In genomic region chr22:23894710-23895598, GRCh38 we compare ENCODE assay signal across 8 cellular contexts. TPM values are rescaled to one million over a fixed set of nuclear protein-coding genes. Genes with fewer than 3 reads are reported as not detected.
A peak's percentile ranks its signal among the peaks of the same experiment; 100 is the strongest.
DNase-seq lines count a peak whose midpoint lies in the region; ATAC-seq and TF ChIP-seq lines count a peak whose summit lies in the region.

No MANE protein-coding gene starts in this region.

- H3K27me3 Mint-ChIP-seq in activated naive CD8-positive, alpha-beta T cell treated with anti-CD3 and anti-CD28 coated beads, Interleukin-2, amount 10 ng/mL, durations not matched to agents 7 days and 5 days, result no peaks in the 10 kb centered on the region

- peak overlapping the region; percentile 99 for H3K27ac Mint-ChIP-seq in activated naive CD8-positive, alpha-beta T cell treated with anti-CD3 and anti-CD28 coated beads, Interleukin-2, amount 10 ng/mL, durations not matched to agents 7 days and 5 days

- H3K36me3 Mint-ChIP-seq in activated naive CD8-positive, alpha-beta T cell treated with anti-CD3 and anti-CD28 coated beads, Interleukin-2, amount 10 ng/mL, durations not matched to agents 7 days and 5 days, result peaks cover 26% of the 10 kb centered on the region

- in situ Hi-C loops in transverse colon (cut with MboI; ENCODE audit: low pct_ligation_motif_present in 1 of 4, low pct_unique_long_range_greater_than_20kb in 1 of 4, low sequenced_read_pairs in 3 of 4), result no loop called here

- no peak for TF ChIP-seq POLR2A in transverse colon (IDR thresholded peaks at IDR 0.05)

- DNase-seq in DMS 273 (lab: John Stamatoyannopoulos, UW; ENCODE audit: unreplicated experiment), result peak; percentile 92
- DNase-seq in MG63, result peak; percentile 75
- DNase-seq in SKM-1 treated with dmso at 0.1 percent for 144 hours (lab: John Stamatoyannopoulos, UW; ENCODE audit: unreplicated experiment), result peak; percentile 77
- peak; percentile 75 for DNase-seq in activated naive CD8-positive, alpha-beta T cell treated with anti-CD3 and anti-CD28 coated beads, Interleukin-2, amount 10 ng/mL, durations not matched to agents 7 days and 5 days
- DNase-seq in cardiac muscle cell (ENCODE audit: low read depth in 1 of 2, low spot score in 1 of 2), result peak; percentile 86 to 91
- peak; percentile 58 for DNase-seq in pons (ENCODE audit: low spot score)
- DNase-seq in transverse colon, result peak; percentile 86

- TF ChIP-seq CTCF in cardiac muscle cell (IDR thresholded peaks at IDR 0.05; ENCODE audit: low read depth, low read length) (peak; percentile 30), transverse colon (IDR thresholded peaks at IDR 0.05) (peak; percentile 31 to 63 (median 33))

- peak; percentile 17 for ATAC-seq in GM21786 (IDR thresholded peaks at IDR 0.05; ENCODE audit: unreplicated experiment)
- ATAC-seq in activated naive CD8-positive, alpha-beta T cell treated with anti-CD3 and anti-CD28 coated beads, Interleukin-2, amount 10 ng/mL, durations not matched to agents 7 days and 5 days (ENCODE audit: low read depth), result peak; percentile 26

- peaks cover 25% of the 10 kb centered on the region for H3K4me1 Mint-ChIP-seq in activated naive CD8-positive, alpha-beta T cell treated with anti-CD3 and anti-CD28 coated beads, Interleukin-2, amount 10 ng/mL, durations not matched to agents 7 days and 5 days

- no peaks in the 10 kb centered on the region for H3K27me3 ChIP-seq in MG63
- no peaks in the 10 kb centered on the region for H3K27me3 ChIP-seq in cardiac muscle cell
- H3K27me3 ChIP-seq in transverse colon, result no peaks in the 10 kb centered on the region

- H3K4me3 Mint-ChIP-seq in activated naive CD8-positive, alpha-beta T cell treated with anti-CD3 and anti-CD28 coated beads, Interleukin-2, amount 10 ng/mL, durations not matched to agents 7 days and 5 days, result peak overlapping the region; percentile 96

- H3K9me3 ChIP-seq in MG63 (no peaks in the 10 kb centered on the region), cardiac muscle cell (ENCODE audit: low read depth) (no peaks in the 10 kb centered on the region), transverse colon (no peaks in the 10 kb centered on the region)

- H3K4me3 ChIP-seq in MG63, result peak overlapping the region; percentile 86
- H3K4me3 ChIP-seq in cardiac muscle cell, result peak overlapping the region; percentile 87
- H3K4me3 ChIP-seq in transverse colon, result peak overlapping the region; percentile 53 to 78 (median 68)

- H3K36me3 ChIP-seq in MG63 (peaks cover 31% of the 10 kb centered on the region), cardiac muscle cell (peaks cover 9% of the 10 kb centered on the region), transverse colon (peaks cover 0 to 11% (median 0%) of the 10 kb centered on the region in 4 donors)

- TF ChIP-seq EP300 in transverse colon (IDR thresholded peaks at IDR 0.05; ENCODE audit: low read depth), result no peak

- H3K4me1 ChIP-seq in cardiac muscle cell (ENCODE audit: low read depth) (peaks cover 4% of the 10 kb centered on the region), transverse colon (peaks cover 4 to 27% (median 20%) of the 10 kb centered on the region in 4 donors)

- 0% methylated on average over 63 of the region's 79 CpGs; no CpG with 5 or more reads in 1 of the 2 donors for WGBS in transverse colon (ENCODE audit: low coverage in 1 of 2), 2 donors

- H3K27ac ChIP-seq in cardiac muscle cell, result peak overlapping the region; percentile 93
- H3K27ac ChIP-seq in transverse colon, result peak overlapping the region; percentile 92 to 97 (median 96)

- peaks cover 2% of the 10 kb centered on the region for H3K9me3 Mint-ChIP-seq in activated naive CD8-positive, alpha-beta T cell treated with anti-CD3 and anti-CD28 coated beads, Interleukin-2, amount 10 ng/mL, durations not matched to agents 7 days and 5 days

- POLR2A ChIA-PET in activated naive CD8-positive, alpha-beta T cell treated with anti-CD3 and anti-CD28 coated beads, Interleukin-2, amount 10 ng/mL, durations not matched to agents 7 days and 5 days (lab: Charles Lee), result interaction anchor here (0.8 to 3.3 kb wide), 17 partner anchors 9 to 660 kb away, joined by 3 to 53 read pairs (median 4); partner anchors contain the start of genes C22orf15, CABIN1, GUCD1 and SLC2A11

- intact Hi-C loops in transverse colon (cut with DNase I; ENCODE audit: low total_unique reads), result no loop called here

RNA-seq across cellular contexts. Expression of gene MIF, which starts 0.8 kb away (rescaled TPM):
- 527 and 1,011 TPM in 2 replicates for total RNA-seq in MG63 (2014; rRNA removed; shearing (Covaris generic); ENCODE audit: low replicate concordance)
- 100 to 1,000 TPM; 776 to 848 TPM for total RNA-seq in activated naive CD8-positive, alpha-beta T cell treated with anti-CD3 and anti-CD28 coated beads, Interleukin-2, amount 10 ng/mL, durations not matched to agents 7 days and 5 days
- 855 and 1,357 TPM in 2 replicates for total RNA-seq in cardiac muscle cell
- 4,717 and 4,854 TPM in 2 replicates for polyA plus RNA-seq in cardiac muscle cell
- total RNA-seq in transverse colon, result 100 to 1,000 TPM; 123 to 210 (median 139) TPM

RNA-seq across cellular contexts. Expression of gene SLC2A11, which starts 37.3 kb away (rescaled TPM):
- total RNA-seq in MG63 (2014; rRNA removed; shearing (Covaris generic); ENCODE audit: low replicate concordance), result 0.27 and 0.30 TPM in 2 replicates
- 10 to 100 TPM; 10.0 to 12.1 TPM for total RNA-seq in activated naive CD8-positive, alpha-beta T cell treated with anti-CD3 and anti-CD28 coated beads, Interleukin-2, amount 10 ng/mL, durations not matched to agents 7 days and 5 days
- total RNA-seq in cardiac muscle cell, result 27.3 and 28.5 TPM in 2 replicates
- 34.2 and 37.9 TPM in 2 replicates for polyA plus RNA-seq in cardiac muscle cell
- total RNA-seq in transverse colon, result 10 to 100 TPM in 3 of 4 donors, 1 to 10 TPM in 1; 6.0 to 27.4 (median 13.2) TPM

RNA-seq across cellular contexts. Expression of gene DERL3, which starts 56.1 kb away (rescaled TPM):
- total RNA-seq in MG63 (2014; rRNA removed; shearing (Covaris generic); ENCODE audit: low replicate concordance), result 0.42 and 0.72 TPM in 2 replicates
- total RNA-seq in activated naive CD8-positive, alpha-beta T cell treated with anti-CD3 and anti-CD28 coated beads, Interleukin-2, amount 10 ng/mL, durations not matched to agents 7 days and 5 days, result 1 to 10 TPM; 9.6 to 9.9 TPM
- total RNA-seq in cardiac muscle cell (18.0 and 46.9 TPM in 2 replicates), transverse colon (10 to 100 TPM in 1 of 4 donors, 1 to 10 TPM in 3; 1.9 to 20.0 (median 3.1) TPM)
- 28.9 and 55.3 TPM in 2 replicates for polyA plus RNA-seq in cardiac muscle cell

Comparison
In these comparisons a context has a peak if more than half of its experiments do, and no peak if none do; other contexts are left out.
1. Peak in every context shown above with its lines: DNase-seq, ATAC-seq, H3K4me3 ChIP-seq and H3K27ac ChIP-seq.